20 cellular contexts compared by ENCODE assay signal in genomic region chr14:74653386-74654138, GRCh38. TPM values are rescaled to one million over a fixed set of nuclear protein-coding genes. Genes with fewer than 3 reads are reported as not detected.
DNase-seq lines count a peak whose midpoint lies in the region; ATAC-seq and TF ChIP-seq lines count a peak whose summit lies in the region.
"Had no signal": no experiment of that assay in that cellular context is flagged by ENCODE, and none has a peak within 500 bp of the region (broad histone marks: within the 10 kb centered on the region; RNA-seq: fewer than 3 reads in every experiment).

No MANE protein-coding gene starts in this region.

- H2AK5ac ChIP-seq in IMR-90 (ENCODE audit: low read depth, low read length): peak overlapping the region; percentile 82

- H4K8ac ChIP-seq in IMR-90 (ENCODE audit: low read depth in 2 of 2, low read length in 2 of 2): peak overlapping the region in 1 of 2 experiments; percentile 75; a peak in 2 of 4 replicates

- peak overlapping the region; percentile 64 for H4K91ac ChIP-seq in IMR-90 (ENCODE audit: insufficient read depth, low read depth, low read length)

- peak overlapping the region; percentile 11 for H2BK5ac ChIP-seq in IMR-90 (ENCODE audit: low read depth, low read length, poor library complexity, severe bottlenecking)

- TF ChIP-seq RAD21 in IMR-90 (IDR thresholded peaks at IDR 0.05; ENCODE audit: low read length): no peak

- no peak for TF ChIP-seq POLR2A in IMR-90 (IDR thresholded peaks at IDR 0.05; ENCODE audit: low read depth, low read length)

- H3K18ac ChIP-seq in IMR-90 (ENCODE audit: low read depth, low read length): peak overlapping the region; percentile 20

- no peaks in the 10 kb centered on the region for H3K27me3 ChIP-seq in BJ (ENCODE audit: control insufficient read depth, insufficient read depth, low read length)
- H3K27me3 ChIP-seq in IMR-90 (ENCODE audit: control insufficient read depth, insufficient read depth, low read length): no peaks in the 10 kb centered on the region
- H3K27me3 ChIP-seq in neutrophil: no peaks in the 10 kb centered on the region
- H3K27me3 ChIP-seq: BLaER1 treated with 17β-estradiol and CSF1 and Interleukin-3, amounts not matched to agents 10 nM and 100 nM; gastroesophageal sphincter; ovary had no signal

- peak overlapping the region in 1 of 2 donors; percentile 74 for H3K27ac Mint-ChIP-seq in activated naive CD4-positive, alpha-beta T cell treated with anti-CD3 and anti-CD28 coated beads, Interleukin-2, amount 50 U/mL, for 72 hours

- H4K5ac ChIP-seq in IMR-90 (ENCODE audit: low read depth, low read length): peak overlapping the region; percentile 69

- no peaks in the 10 kb centered on the region for H4K20me1 ChIP-seq in IMR-90 (ENCODE audit: insufficient read depth, low read length)
- H4K20me1 ChIP-seq: BLaER1 treated with 17β-estradiol and CSF1 and Interleukin-3, amounts not matched to agents 10 nM and 100 nM had no signal

- H2BK20ac ChIP-seq in IMR-90 (ENCODE audit: low read depth, low read length): peak overlapping the region; percentile 30; the same call in 1 of the 2 replicates

- no peaks in the 10 kb centered on the region for H3K9me3 Mint-ChIP-seq in activated naive CD4-positive, alpha-beta T cell treated with anti-CD3 and anti-CD28 coated beads, Interleukin-2, amount 50 U/mL, for 72 hours

- H3K56ac ChIP-seq in IMR-90 (ENCODE audit: extremely low read depth, insufficient read depth, low read length): no peak overlapping the region

- H3K27ac ChIP-seq in IMR-90 (ENCODE audit: insufficient read depth, low read length) (peak overlapping the region; percentile 46; the same call in 1 of the 2 replicates), neutrophil (peak overlapping the region; percentile 17)
- H3K27ac ChIP-seq: BLaER1 treated with 17β-estradiol and CSF1 and Interleukin-3, amounts not matched to agents 10 nM and 100 nM; lower lobe of right lung had no signal

- H2BK120ac ChIP-seq in IMR-90 (ENCODE audit: low read depth, low read length): 0 out of 2 replicates have a peak overlapping the region, but pooled peaks have one; percentile 57

- peak overlapping the region; percentile 72; the same call in 1 of the 2 replicates for H3K23ac ChIP-seq in IMR-90 (ENCODE audit: low read depth, low read length)

- H3K4me2 ChIP-seq in IMR-90 (ENCODE audit: low read depth, low read length): no peak overlapping the region; the same call in 1 of the 2 replicates
- H3K4me2 ChIP-seq: BLaER1 treated with 17β-estradiol and CSF1 and Interleukin-3, amounts not matched to agents 10 nM and 100 nM; smooth muscle cell had no signal

- H2BK15ac ChIP-seq in IMR-90 (ENCODE audit: low read depth, low read length): peak overlapping the region; percentile 38; the same call in 1 of the 3 replicates

- peak overlapping the region; percentile 80 for H3K4ac ChIP-seq in IMR-90 (ENCODE audit: low read depth, low read length)

- peaks cover 20 to 48% of the 10 kb centered on the region in 2 experiments; a peak in 3 of 4 replicates for H3K79me1 ChIP-seq in IMR-90 (ENCODE audit: low read depth in 1 of 2, low read length in 2 of 2)

- peaks cover 62% of the 10 kb centered on the region for H3K9me1 ChIP-seq in IMR-90 (ENCODE audit: insufficient read depth, low read length)

- H3K36me3 ChIP-seq in BJ (ENCODE audit: control insufficient read depth, insufficient read depth, low read length): no peaks in the 10 kb centered on the region
- peaks cover 2% of the 10 kb centered on the region; the same call in 1 of the 2 replicates for H3K36me3 ChIP-seq in IMR-90 (ENCODE audit: control insufficient read depth, insufficient read depth, low read length)
- peaks cover 60% of the 10 kb centered on the region for H3K36me3 ChIP-seq in neutrophil
- H3K36me3 ChIP-seq: ovary had no signal

- no peak overlapping the region for H3K9ac ChIP-seq in IMR-90 (ENCODE audit: low read depth, low read length)
- H3K9ac ChIP-seq: BLaER1 treated with 17β-estradiol and CSF1 and Interleukin-3, amounts not matched to agents 10 nM and 100 nM had no signal

- TF ChIP-seq CTCF in BJ (IDR thresholded peaks at IDR 0.05; ENCODE audit: insufficient read depth, low read depth, low read length): no peak
- no peak for TF ChIP-seq CTCF in IMR-90 (conservative IDR thresholded peaks at IDR 0.05; ENCODE audit: low read depth, low read length)
- no peak for TF ChIP-seq CTCF in fibroblast of mammary gland (conservative IDR thresholded peaks at IDR 0.05; ENCODE audit: control insufficient read depth, insufficient read depth, low read depth, low read length)
- TF ChIP-seq CTCF in neutrophil (IDR thresholded peaks at IDR 0.05): no peak

- dilution Hi-C loops in IMR-90 (cut with HindIII; ENCODE audit: low sequenced_read_pairs, unreplicated experiment): no loop called here

- peak overlapping the region; percentile 70 for H2AK9ac ChIP-seq in IMR-90 (replicated peaks; ENCODE audit: low read depth, low read length, poor library complexity)

- H2AFZ ChIP-seq in IMR-90 (replicated peaks; ENCODE audit: low read length, poor library complexity): no peak overlapping the region

- intact Hi-C loops in IMR-90 (cut with micrococcal nuclease): no loop called here

- DNase-seq in BJ (ENCODE audit: low read depth) (peak; percentile 29), IMR-90 (no peak), fibroblast of mammary gland (ENCODE audit: low read depth) (peak; percentile 80), HCEC 1CT (no peak), HuH-7.5 (ENCODE audit: low spot score) (no peak)
- DNase-seq in activated naive CD4-positive, alpha-beta T cell treated with anti-CD3 and anti-CD28 coated beads, Interleukin-2, amount 50 U/mL, for 72 hours (ENCODE audit: low spot score in 2 of 2): no peak
- DNase-seq: activated CD8-positive, alpha-beta memory T cell treated with anti-CD3 and anti-CD28 coated beads for 24 hours; activated naive CD4-positive, alpha-beta T cell treated with Interleukin-2 at 50 U/mL for 16 hours; DMS79; Karpas-422; lower lobe of right lung; NCI-H1436 treated with DMSO at 0.1 percent for 48 hours; OCI-M1; ovary; stimulated activated naive CD4-positive, alpha-beta T cell treated with Interleukin-2 at 50 U/mL for 16 hours had no signal

- H3K9me3 ChIP-seq in IMR-90 (ENCODE audit: control insufficient read depth, insufficient read depth, low read length) (peaks cover 5% of the 10 kb centered on the region; the same call in 1 of the 2 replicates), neutrophil (no peaks in the 10 kb centered on the region)
- H3K9me3 ChIP-seq: BLaER1 treated with 17β-estradiol and CSF1 and Interleukin-3, amounts not matched to agents 10 nM and 100 nM; gastroesophageal sphincter; lower lobe of right lung; ovary had no signal

- no peaks in the 10 kb centered on the region for H3K36me3 Mint-ChIP-seq in activated naive CD4-positive, alpha-beta T cell treated with anti-CD3 and anti-CD28 coated beads, Interleukin-2, amount 50 U/mL, for 72 hours

- H3K4me1 ChIP-seq in IMR-90 (ENCODE audit: control insufficient read depth, insufficient read depth, low read length) (peaks cover 44% of the 10 kb centered on the region), neutrophil (ENCODE audit: control insufficient read depth in 1 of 2, insufficient read depth in 1 of 2, low read depth in 1 of 2, low read length in 1 of 2) (peaks cover 8 to 13% of the 10 kb centered on the region in 2 experiments)

- POLR2A ChIA-PET in BJ (lab: Charles Lee) (no interaction called here), IMR-90 (lab: Charles Lee; ENCODE audit: unreplicated experiment) (no interaction called here)

- H3K14ac ChIP-seq in IMR-90 (replicated peaks; ENCODE audit: low read depth, low read length): peak overlapping the region; percentile 46; the same call in 1 of the 2 replicates

- H3K4me3 ChIP-seq in BJ (ENCODE audit: low read depth, low read length) (no peak overlapping the region), IMR-90 (ENCODE audit: insufficient read depth, low read depth, low read length) (no peak overlapping the region), fibroblast of mammary gland (ENCODE audit: control insufficient read depth, low read depth, low read length) (no peak overlapping the region), neutrophil (ENCODE audit: low read depth in 1 of 2, low read length in 1 of 2) (no peak overlapping the region)
- H3K4me3 ChIP-seq: BLaER1 treated with 17β-estradiol and CSF1 and Interleukin-3, amounts not matched to agents 10 nM and 100 nM; gastroesophageal sphincter; lower lobe of right lung; ovary; smooth muscle cell had no signal

- in situ Hi-C loops in IMR-90 (cut with MboI; ENCODE audit: low sequenced_read_pairs): no loop called here

- no TSS peak for BruUV-seq in IMR-90 (replicated peaks; lab: Mats Ljungman, UMichigan)

- CTCF ChIA-PET in BJ (lab: Yijun Ruan, JAX): interaction anchor here (0.6 to 3.0 kb wide), 7 partner anchors 9 to 1210 kb away, joined by 3 to 11 read pairs (median 4); partner anchors contain the start of gene LTBP2
- CTCF ChIA-PET in IMR-90 (lab: Yijun Ruan, JAX): interaction anchor here (1.0 to 1.6 kb wide), 2 partner anchors 21 to 109 kb away, joined by 3 to 8 read pairs; partner anchors contain the start of gene YLPM1

- ATAC-seq in IMR-90 (ENCODE audit: low read depth) (no peak), HG02852 (IDR thresholded peaks at IDR 0.05; ENCODE audit: unreplicated experiment) (no peak)
- ATAC-seq in activated naive CD4-positive, alpha-beta T cell treated with anti-CD3 and anti-CD28 coated beads, Interleukin-2, amount 50 U/mL, for 72 hours: no peak
- ATAC-seq: gastroesophageal sphincter, lower lobe of right lung had no signal

- 52% methylated on average over 11 of the region's 15 CpGs; no CpG with 5 or more reads in 1 of the 2 experiments for WGBS in IMR-90 (ENCODE audit: extremely low coverage in 2 of 2, insufficient read length in 1 of 2), 2 experiments

RNA-seq across cellular contexts. Expression of gene LTBP2, which starts 41.5 kb away (rescaled TPM):
- 27.5 and 41.1 TPM in 2 replicates for polyA plus RNA-seq in BJ (2011; rRNA removed)
- 23.2 and 23.7 TPM in 2 replicates for polyA minus RNA-seq in BJ (2011; rRNA and poly(A)+ RNA removed)
- total RNA-seq in IMR-90 (2012; rRNA removed): 23.8 and 26.7 TPM in 2 replicates
- 79.3 and 81.8 TPM in 2 replicates for polyA plus RNA-seq in IMR-90 (2012; rRNA removed)
- 49.1 and 65.1 TPM in 2 replicates for polyA plus RNA-seq in IMR-90 (2012; cell fraction: cytosol; rRNA removed)
- 57.1 and 111 TPM in 2 replicates for polyA plus RNA-seq in IMR-90 (2012; cell fraction: nucleus; rRNA removed; ENCODE audit: low replicate concordance)
- total RNA-seq in activated naive CD4-positive, alpha-beta T cell treated with anti-CD3 and anti-CD28 coated beads, Interleukin-2, amount 50 U/mL, for 72 hours: under 1 TPM in 1 of 2 donors, not detected in 1; 0.49 TPM

RNA-seq across cellular contexts. Expression of gene AREL1, which starts 59.3 kb away (rescaled TPM):
- polyA plus RNA-seq in BJ (2011; rRNA removed): 38.8 and 52.7 TPM in 2 replicates
- polyA minus RNA-seq in BJ (2011; rRNA and poly(A)+ RNA removed): 47.7 and 99.1 TPM in 2 replicates
- total RNA-seq in IMR-90 (2012; rRNA removed): 38.3 and 39.3 TPM in 2 replicates
- polyA plus RNA-seq in IMR-90 (2012; rRNA removed): 30.0 and 34.4 TPM in 2 replicates
- 20.5 and 23.7 TPM in 2 replicates for polyA plus RNA-seq in IMR-90 (2012; cell fraction: cytosol; rRNA removed)
- 51.1 and 52.7 TPM in 2 replicates for polyA plus RNA-seq in IMR-90 (2012; cell fraction: nucleus; rRNA removed; ENCODE audit: low replicate concordance)
- total RNA-seq in activated naive CD4-positive, alpha-beta T cell treated with anti-CD3 and anti-CD28 coated beads, Interleukin-2, amount 50 U/mL, for 72 hours: 10 to 100 TPM; 30.1 to 47.1 TPM

RNA-seq across cellular contexts. Expression of gene FCF1, which starts 59.4 kb away (rescaled TPM):
- polyA plus RNA-seq in BJ (2011; rRNA removed) (30.6 and 70.2 TPM in 2 replicates), IMR-90 (2012; rRNA removed) (33.3 and 45.5 TPM in 2 replicates)
- polyA minus RNA-seq in BJ (2011; rRNA and poly(A)+ RNA removed): 19.3 and 21.0 TPM in 2 replicates
- total RNA-seq in IMR-90 (2012; rRNA removed): 37.1 and 39.7 TPM in 2 replicates
- polyA plus RNA-seq in IMR-90 (2012; cell fraction: cytosol; rRNA removed): 3.9 and 9.4 TPM in 2 replicates
- 1.9 and 19.2 TPM in 2 replicates for polyA plus RNA-seq in IMR-90 (2012; cell fraction: nucleus; rRNA removed; ENCODE audit: low replicate concordance)
- total RNA-seq in activated naive CD4-positive, alpha-beta T cell treated with anti-CD3 and anti-CD28 coated beads, Interleukin-2, amount 50 U/mL, for 72 hours: 10 to 100 TPM; 74.1 to 94.5 TPM

Comparison
In these comparisons a context has a peak if more than half of its experiments do, and no peak if none do; other contexts are left out.
1. DNase-seq: peak in BJ (single experiment) and fibroblast of mammary gland (single experiment); none in IMR-90 (single experiment), HCEC 1CT (single experiment), HuH-7.5 (single experiment) and activated naive CD4-positive, alpha-beta T cell treated with anti-CD3 and anti-CD28 coated beads, Interleukin-2, amount 50 U/mL, for 72 hours (0 of 2).
2. RNA of gene LTBP2, which starts 41.5 kb away (total RNA-seq): 23.8 to 26.7 TPM in IMR-90; 0.49 TPM in activated naive CD4-positive, alpha-beta T cell treated with anti-CD3 and anti-CD28 coated beads, Interleukin-2, amount 50 U/mL, for 72 hours; every median in the first group is over 10 times any median in the second.